Comparison of ENCODE assay signal across 1 cellular context in the genomic region with DNA sequence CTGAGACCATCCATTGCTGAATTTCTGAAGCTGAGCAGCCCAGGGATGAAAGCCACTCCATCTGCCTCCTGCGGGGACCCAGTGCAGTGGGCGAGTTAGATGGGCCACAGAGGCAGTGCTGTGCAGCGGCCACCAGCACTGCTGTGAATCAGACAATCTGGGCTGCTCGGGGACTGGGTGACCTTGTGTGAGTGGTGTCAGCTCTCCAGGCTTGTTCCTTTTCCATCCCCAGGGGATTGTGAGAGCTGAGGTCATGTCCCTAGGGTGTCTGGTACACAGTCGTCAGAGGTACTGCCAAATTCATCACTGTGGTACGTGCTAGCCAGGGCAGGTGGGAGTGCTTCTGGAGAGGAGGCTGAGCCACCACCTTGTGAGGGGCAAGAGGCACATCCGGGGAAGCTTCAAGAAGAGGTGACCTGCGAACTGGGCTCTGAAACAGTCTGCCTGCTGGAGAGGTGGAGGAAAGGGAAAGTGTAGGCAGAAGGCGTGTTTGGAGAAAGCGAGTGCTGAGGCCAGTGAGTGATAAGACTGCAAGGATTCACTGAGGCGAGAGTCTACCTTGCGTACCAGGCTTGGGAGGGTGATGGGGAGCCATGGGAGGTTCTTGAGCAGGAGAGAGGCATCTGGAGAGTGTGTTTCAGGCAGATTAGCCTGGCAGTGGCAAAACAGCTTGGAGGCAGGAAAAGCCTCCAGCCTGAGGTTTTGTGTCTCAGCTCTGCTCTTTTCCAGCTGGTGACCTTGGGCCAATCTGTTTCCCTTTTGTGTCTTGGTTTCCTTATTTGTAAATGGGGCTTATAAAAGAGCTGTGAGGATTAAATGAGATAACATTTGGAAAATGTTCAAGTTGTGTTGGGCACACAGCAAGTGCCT.
TF ChIP-seq lines count a peak whose summit lies in the region.

No MANE protein-coding gene starts in this region.

TF ChIP-seq in H1, 55 proteins besides CTCF, POLR2A, EP300 and RAD21:
- TF ChIP-seq EGR1 (IDR thresholded peaks at IDR 0.05; ENCODE audit: borderline replicate concordance, low read depth, low read length) (no peak), SIRT6 (IDR thresholded peaks at IDR 0.05; ENCODE audit: low read length) (no peak), RXRA (IDR thresholded peaks at IDR 0.05; ENCODE audit: insufficient read depth, low read depth, low read length) (no peak), NANOG (IDR thresholded peaks at IDR 0.05; ENCODE audit: insufficient read depth, low read depth, low read length, poor library complexity, severe bottlenecking) (no peak), BCL11A (IDR thresholded peaks at IDR 0.05; ENCODE audit: low read depth in 2 of 2, low read length in 2 of 2) (no peak), CBX8 (IDR thresholded peaks at IDR 0.05; ENCODE audit: borderline replicate concordance, low read depth, low read length) (no peak), SP2 (IDR thresholded peaks at IDR 0.05; ENCODE audit: low read length) (no peak), CEBPB (IDR thresholded peaks at IDR 0.05; ENCODE audit: low read depth, low read length) (no peak), NRF1 (IDR thresholded peaks at IDR 0.05; ENCODE audit: low read depth, low read length) (no peak), POU5F1 (IDR thresholded peaks at IDR 0.05; ENCODE audit: low read depth, low read length) (no peak), SAP30 (IDR thresholded peaks at IDR 0.05; ENCODE audit: insufficient read depth, insufficient replicate concordance, low read length) (no peak)
- TF ChIP-seq, protein P1, sequence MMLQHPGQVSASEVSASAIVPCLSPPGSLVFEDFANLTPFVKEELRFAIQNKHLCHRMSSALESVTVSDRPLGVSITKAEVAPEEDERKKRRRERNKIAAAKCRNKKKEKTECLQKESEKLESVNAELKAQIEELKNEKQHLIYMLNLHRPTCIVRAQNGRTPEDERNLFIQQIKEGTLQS (IDR thresholded peaks at IDR 0.05; ENCODE audit: insufficient read depth, low read depth, low read length), result no peak
TF ChIP-seq in H1: peak in this region for 0.
